In genomic region chr6:4950849-4951533, GRCh38 we compare ENCODE assay signal across 19 cellular contexts. TPM values are rescaled to one million over a fixed set of nuclear protein-coding genes. Genes with fewer than 3 reads are reported as not detected.
DNase-seq lines count a peak whose midpoint lies in the region; ATAC-seq and TF ChIP-seq lines count a peak whose summit lies in the region.
"Had no signal": no experiment of that assay in that cellular context is flagged by ENCODE, and none has a peak within 500 bp of the region (broad histone marks: within the 10 kb centered on the region; RNA-seq: fewer than 3 reads in every experiment).

No MANE protein-coding gene starts in this region.

- H3K4me1 ChIP-seq in right atrium auricular region (no peaks in the 10 kb centered on the region), right cardiac atrium (ENCODE audit: control insufficient read depth, insufficient read depth, low read length) (no peaks in the 10 kb centered on the region)

- TF ChIP-seq CTCF in right atrium auricular region (IDR thresholded peaks at IDR 0.05) (no peak), RWPE1 (conservative IDR thresholded peaks at IDR 0.05; ENCODE audit: low read depth) (no peak), GM13976 (IDR thresholded peaks at IDR 0.05; ENCODE audit: borderline replicate concordance, control extremely low read depth, extremely low read depth, insufficient read depth, missing control alignments) (no peak)

- WGBS in right cardiac atrium, result 92% methylated on average over 14 of the region's 14 CpGs

- H3K27me3 ChIP-seq in right atrium auricular region (no peaks in the 10 kb centered on the region), right cardiac atrium (ENCODE audit: control insufficient read depth, insufficient read depth) (no peaks in the 10 kb centered on the region)

- intact Hi-C loops in right cardiac atrium (cut with DNase I), result no loop called here

- H3K4me3 ChIP-seq in right atrium auricular region (no peak overlapping the region), right cardiac atrium (ENCODE audit: low read length) (no peak overlapping the region)
- H3K4me3 ChIP-seq: PC-9, SK-N-MC had no signal

- H3K27ac ChIP-seq in right atrium auricular region (no peak overlapping the region), right cardiac atrium (ENCODE audit: low read length) (no peak overlapping the region), RWPE1 (no peak overlapping the region)
- H3K27ac ChIP-seq: PC-9, SK-N-MC had no signal

- peak; percentile 34 for DNase-seq in right atrium auricular region (ENCODE audit: low spot score)
- no peak for DNase-seq in right cardiac atrium
- peak; percentile 46 for DNase-seq in RWPE1 (ENCODE audit: low spot score)
- DNase-seq in stimulated activated CD8-positive, alpha-beta memory T cell treated with anti-CD3 and anti-CD28 coated beads, Interleukin-4, amount 100 ng/mL, for 48 hours, result peak; percentile 9
- no peak for DNase-seq in GM13976 (ENCODE audit: low spot score)
- DNase-seq in DMS 273 treated with DMSO at 0.1 percent for 48 hours (lab: John Stamatoyannopoulos, UW), result no peak
- DNase-seq: COR-L47, DMS79, IMR-90, NCI-H146, NCI-H2081 treated with DMSO at 0.1 percent for 48 hours, NCI-H226, NCI-H69, PC-9 had no signal

- POLR2A ChIA-PET in RWPE1 (lab: Yijun Ruan, JAX; ENCODE audit: low non-redundant PET), result no interaction called here

- in situ Hi-C loops in GM13976 (cut with MboI; ENCODE audit: low sequenced_read_pairs, unreplicated experiment), result no loop called here

- H3K9me3 ChIP-seq in right atrium auricular region (no peaks in the 10 kb centered on the region), right cardiac atrium (ENCODE audit: control insufficient read depth, low read length) (no peaks in the 10 kb centered on the region)

- CTCF ChIA-PET in RWPE1 (lab: Yijun Ruan, JAX), result no interaction called here

- H3K36me3 ChIP-seq in right atrium auricular region, result peaks cover 22% of the 10 kb centered on the region

- ATAC-seq in right cardiac atrium (no peak), esophagus mucosa (peak; percentile 87), HG03025 (IDR thresholded peaks at IDR 0.05; ENCODE audit: low FRiP score, unreplicated experiment) (no peak)
- ATAC-seq: HCT116, Right ventricle myocardium inferior had no signal

RNA-seq across cellular contexts. Expression of gene RPP40, which starts 52.8 kb away (rescaled TPM):
- total RNA-seq in right atrium auricular region, result 1 to 10 TPM; 2.4 to 6.1 TPM
- 1 to 10 TPM; 2.5 to 4.4 (median 2.8) TPM for total RNA-seq in right cardiac atrium
- 6.0 TPM for polyA plus RNA-seq in right cardiac atrium
- total RNA-seq in esophagus mucosa, result 12.8 TPM

Comparison
In these comparisons a context has a peak if more than half of its experiments do, and no peak if none do; other contexts are left out.
1. DNase-seq: peak in right atrium auricular region (single experiment), RWPE1 (single experiment) and stimulated activated CD8-positive, alpha-beta memory T cell treated with anti-CD3 and anti-CD28 coated beads, Interleukin-4, amount 100 ng/mL, for 48 hours (single experiment); none in right cardiac atrium (0 of 3), GM13976 (single experiment) and DMS 273 treated with DMSO at 0.1 percent for 48 hours (single experiment).